ENCODE assay signal across 1 cellular context in genomic region chr3:112734171-112734570, GRCh38.
TF ChIP-seq lines count a peak whose summit lies in the region.

No MANE protein-coding gene starts in this region.

TF ChIP-seq in IMR-90, 13 proteins besides CTCF, POLR2A, EP300 and RAD21:
- TF ChIP-seq CHD1 (IDR thresholded peaks at IDR 0.05; ENCODE audit: low read depth, low read length), result no peak
- TF ChIP-seq, protein P1, sequence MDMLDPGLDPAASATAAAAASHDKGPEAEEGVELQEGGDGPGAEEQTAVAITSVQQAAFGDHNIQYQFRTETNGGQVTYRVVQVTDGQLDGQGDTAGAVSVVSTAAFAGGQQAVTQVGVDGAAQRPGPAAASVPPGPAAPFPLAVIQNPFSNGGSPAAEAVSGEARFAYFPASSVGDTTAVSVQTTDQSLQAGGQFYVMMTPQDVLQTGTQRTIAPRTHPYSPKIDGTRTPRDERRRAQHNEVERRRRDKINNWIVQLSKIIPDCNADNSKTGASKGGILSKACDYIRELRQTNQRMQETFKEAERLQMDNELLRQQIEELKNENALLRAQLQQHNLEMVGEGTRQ (IDR thresholded peaks at IDR 0.05; ENCODE audit: low read depth, low read length), result peak; percentile 70; the same call in 1 of the 2 replicates
